1 cellular context compared by ENCODE assay signal in the genomic region with DNA sequence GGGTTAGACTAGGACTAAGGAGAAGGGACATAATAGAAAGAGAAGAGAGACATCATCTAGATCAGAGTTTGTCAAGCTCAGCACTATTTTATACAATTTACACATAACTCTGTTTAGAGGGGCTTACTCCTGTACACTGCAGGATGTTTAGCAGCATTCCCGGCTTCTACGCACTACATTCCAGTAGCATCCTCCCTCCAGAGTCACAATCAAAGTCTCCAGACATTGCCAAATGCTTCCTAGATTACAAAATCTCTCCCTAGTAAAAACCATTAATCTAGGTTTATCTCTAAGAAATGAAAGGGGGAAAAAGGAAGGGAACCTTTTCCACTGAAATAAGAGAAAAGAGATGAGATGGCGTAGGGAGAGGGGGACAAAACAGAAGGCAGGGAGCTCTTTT.
TF ChIP-seq lines count a peak whose summit lies in the region.

No MANE protein-coding gene starts in this region.

TF ChIP-seq in GM12878, 131 proteins besides CTCF, POLR2A, EP300 and RAD21:
- TF ChIP-seq EZH2 (IDR thresholded peaks at IDR 0.05; ENCODE audit: borderline replicate concordance, control insufficient read depth, low read depth, low read length) (no peak), RB1 (IDR thresholded peaks at IDR 0.05; ENCODE audit: borderline replicate concordance) (no peak), PBX3 (IDR thresholded peaks at IDR 0.05; ENCODE audit: insufficient replicate concordance, low read depth, low read length) (no peak), SMC3 (IDR thresholded peaks at IDR 0.05; ENCODE audit: borderline replicate concordance, low read length) (no peak), POU2F2 (IDR thresholded peaks at IDR 0.05; ENCODE audit: borderline replicate concordance, low read depth, low read length) (no peak), ZZZ3 (IDR thresholded peaks at IDR 0.05; ENCODE audit: control insufficient read depth, insufficient read length, low read depth) (no peak), BMI1 (IDR thresholded peaks at IDR 0.05; ENCODE audit: borderline replicate concordance) (no peak), MEF2B (IDR thresholded peaks at IDR 0.05; ENCODE audit: partially characterized antibody, poor library complexity, severe bottlenecking) (no peak), YBX1 (IDR thresholded peaks at IDR 0.05) (no peak), YY1 (IDR thresholded peaks at IDR 0.05; ENCODE audit: low read depth, low read length) (no peak), CBFB (IDR thresholded peaks at IDR 0.05; ENCODE audit: low read depth) (no peak), RFX5 (IDR thresholded peaks at IDR 0.05; ENCODE audit: low read depth, low read length) (no peak)
- TF ChIP-seq, protein P1, sequence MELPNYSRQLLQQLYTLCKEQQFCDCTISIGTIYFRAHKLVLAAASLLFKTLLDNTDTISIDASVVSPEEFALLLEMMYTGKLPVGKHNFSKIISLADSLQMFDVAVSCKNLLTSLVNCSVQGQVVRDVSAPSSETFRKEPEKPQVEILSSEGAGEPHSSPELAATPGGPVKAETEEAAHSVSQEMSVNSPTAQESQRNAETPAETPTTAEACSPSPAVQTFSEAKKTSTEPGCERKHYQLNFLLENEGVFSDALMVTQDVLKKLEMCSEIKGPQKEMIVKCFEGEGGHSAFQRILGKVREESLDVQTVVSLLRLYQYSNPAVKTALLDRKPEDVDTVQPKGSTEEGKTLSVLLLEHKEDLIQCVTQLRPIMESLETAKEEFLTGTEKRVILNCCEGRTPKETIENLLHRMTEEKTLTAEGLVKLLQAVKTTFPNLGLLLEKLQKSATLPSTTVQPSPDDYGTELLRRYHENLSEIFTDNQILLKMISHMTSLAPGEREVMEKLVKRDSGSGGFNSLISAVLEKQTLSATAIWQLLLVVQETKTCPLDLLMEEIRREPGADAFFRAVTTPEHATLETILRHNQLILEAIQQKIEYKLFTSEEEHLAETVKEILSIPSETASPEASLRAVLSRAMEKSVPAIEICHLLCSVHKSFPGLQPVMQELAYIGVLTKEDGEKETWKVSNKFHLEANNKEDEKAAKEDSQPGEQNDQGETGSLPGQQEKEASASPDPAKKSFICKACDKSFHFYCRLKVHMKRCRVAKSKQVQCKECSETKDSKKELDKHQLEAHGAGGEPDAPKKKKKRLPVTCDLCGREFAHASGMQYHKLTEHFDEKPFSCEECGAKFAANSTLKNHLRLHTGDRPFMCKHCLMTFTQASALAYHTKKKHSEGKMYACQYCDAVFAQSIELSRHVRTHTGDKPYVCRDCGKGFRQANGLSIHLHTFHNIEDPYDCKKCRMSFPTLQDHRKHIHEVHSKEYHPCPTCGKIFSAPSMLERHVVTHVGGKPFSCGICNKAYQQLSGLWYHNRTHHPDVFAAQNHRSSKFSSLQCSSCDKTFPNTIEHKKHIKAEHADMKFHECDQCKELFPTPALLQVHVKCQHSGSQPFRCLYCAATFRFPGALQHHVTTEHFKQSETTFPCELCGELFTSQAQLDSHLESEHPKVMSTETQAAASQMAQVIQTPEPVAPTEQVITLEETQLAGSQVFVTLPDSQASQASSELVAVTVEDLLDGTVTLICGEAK (IDR thresholded peaks at IDR 0.05; ENCODE audit: borderline replicate concordance), result no peak
- TF ChIP-seq, protein P2, sequence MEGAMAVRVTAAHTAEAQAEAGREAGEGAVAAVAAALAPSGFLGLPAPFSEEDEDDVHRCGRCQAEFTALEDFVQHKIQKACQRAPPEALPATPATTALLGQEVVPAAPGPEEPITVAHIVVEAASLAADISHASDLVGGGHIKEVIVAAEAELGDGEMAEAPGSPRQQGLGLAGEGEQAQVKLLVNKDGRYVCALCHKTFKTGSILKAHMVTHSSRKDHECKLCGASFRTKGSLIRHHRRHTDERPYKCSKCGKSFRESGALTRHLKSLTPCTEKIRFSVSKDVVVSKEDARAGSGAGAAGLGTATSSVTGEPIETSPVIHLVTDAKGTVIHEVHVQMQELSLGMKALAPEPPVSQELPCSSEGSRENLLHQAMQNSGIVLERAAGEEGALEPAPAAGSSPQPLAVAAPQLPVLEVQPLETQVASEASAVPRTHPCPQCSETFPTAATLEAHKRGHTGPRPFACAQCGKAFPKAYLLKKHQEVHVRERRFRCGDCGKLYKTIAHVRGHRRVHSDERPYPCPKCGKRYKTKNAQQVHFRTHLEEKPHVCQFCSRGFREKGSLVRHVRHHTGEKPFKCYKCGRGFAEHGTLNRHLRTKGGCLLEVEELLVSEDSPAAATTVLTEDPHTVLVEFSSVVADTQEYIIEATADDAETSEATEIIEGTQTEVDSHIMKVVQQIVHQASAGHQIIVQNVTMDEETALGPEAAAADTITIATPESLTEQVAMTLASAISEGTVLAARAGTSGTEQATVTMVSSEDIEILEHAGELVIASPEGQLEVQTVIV (IDR thresholded peaks at IDR 0.05; ENCODE audit: borderline replicate concordance, partially characterized antibody), result no peak
